In genomic region chr15:90552929-90553211, GRCh38 we compare ENCODE assay signal across 11 cellular contexts. TPM values are rescaled to one million over a fixed set of nuclear protein-coding genes. Genes with fewer than 3 reads are reported as not detected.
DNase-seq lines count a peak whose midpoint lies in the region; ATAC-seq and TF ChIP-seq lines count a peak whose summit lies in the region.
"Had no signal": no experiment of that assay in that cellular context is flagged by ENCODE, and none has a peak within 500 bp of the region (broad histone marks: within the 10 kb centered on the region; RNA-seq: fewer than 3 reads in every experiment).

No MANE protein-coding gene starts in this region.

- no peaks in the 10 kb centered on the region for H3K36me3 ChIP-seq in adrenal gland (replicated peaks in 1 of 2)
- no peaks in the 10 kb centered on the region for H3K36me3 ChIP-seq in skeletal muscle tissue (ENCODE audit: control insufficient read depth in 3 of 3, insufficient read depth in 3 of 3, low read length in 3 of 3)

- H3K9me3 ChIP-seq in AG04450 (ENCODE audit: control insufficient read depth, insufficient read depth, low read length) (no peaks in the 10 kb centered on the region), adrenal gland (replicated peaks in 1 of 3) (no peaks in the 10 kb centered on the region), skeletal muscle tissue (ENCODE audit: control insufficient read depth in 3 of 3, low read length in 3 of 3) (no peaks in the 10 kb centered on the region)

- ATAC-seq in foreskin keratinocyte = no peak
- ATAC-seq: GM23338, T-cell had no signal

- H3K4me1 ChIP-seq in adrenal gland (replicated peaks in 1 of 2) = peaks cover 28 to 68% of the 10 kb centered on the region in 2 donors
- H3K4me1 ChIP-seq in skeletal muscle tissue (ENCODE audit: control insufficient read depth in 3 of 3, insufficient read depth in 3 of 3, low read length in 3 of 3) = peaks cover 29 to 39% (median 37%) of the 10 kb centered on the region in 3 donors
- no peaks in the 10 kb centered on the region for H3K4me1 ChIP-seq in foreskin keratinocyte

- TF ChIP-seq POLR2A in adrenal gland (IDR thresholded peaks at IDR 0.05) = peak in 1 of 2 donors; percentile 17

- TF ChIP-seq CTCF in AG04450 (IDR thresholded peaks at IDR 0.05; ENCODE audit: low read depth, low read length) = no peak
- no peak for TF ChIP-seq CTCF in adrenal gland (IDR thresholded peaks at IDR 0.05)
- TF ChIP-seq CTCF in foreskin keratinocyte (conservative IDR thresholded peaks at IDR 0.05) = no peak

- CTCF ChIA-PET in AG04450 (lab: Charles Lee) = interaction anchor here (0.9 kb wide), 1 partner anchor 7 kb away, joined by 3 read pairs; no protein-coding TSS in a partner anchor

- intact Hi-C loops in adrenal gland (cut with DNase I) = no loop called here

- H3K9ac ChIP-seq in skeletal muscle tissue (ENCODE audit: low read depth in 1 of 3, low read length in 3 of 3) = peak overlapping the region; percentile 1 to 16 (median 5)

- no peak for DNase-seq in AG04450 (ENCODE audit: low read depth, low spot score)
- peak in 5 of 7 donors; percentile 56 to 82 (median 58) for DNase-seq in adrenal gland
- DNase-seq in AG20443 (ENCODE audit: low spot score) = no peak
- no peak for DNase-seq in NK-92 (lab: John Stamatoyannopoulos, UW; ENCODE audit: unreplicated experiment)
- no peak for DNase-seq in stimulated activated CD4-positive, alpha-beta T cell treated with anti-CD3 and anti-CD28 coated beads, Interleukin-15, amount 100 ng/mL, for 24 hours
- DNase-seq in foreskin keratinocyte = no peak
- DNase-seq: activated CD4-positive, alpha-beta T cell treated with anti-CD3 and anti-CD28 coated beads for 1 hour; T-cell had no signal

- POLR2A ChIA-PET in AG04450 (lab: Yijun Ruan, JAX) = interaction anchor here (1.0 kb wide), 1 partner anchor 23 kb away, joined by 4 read pairs; the partner anchor contains the start of gene CRTC3

- H3K27ac ChIP-seq in AG04450 (ENCODE audit: low read depth, low read length) (peak overlapping the region; percentile 97), adrenal gland (peak overlapping the region; percentile 55 to 89 (median 81)), layer of hippocampus (ENCODE audit: low read depth, low read length) (peak overlapping the region; percentile 78), skeletal muscle tissue (ENCODE audit: low read depth, low read length) (peak overlapping the region; percentile 62), foreskin keratinocyte (no peak overlapping the region)

- WGBS in adrenal gland, 4 donors = 26 to 30% (median 29%) methylated on average over 1 of the region's 1 CpG

- H3K27me3 ChIP-seq in AG04450 (ENCODE audit: control insufficient read depth, insufficient read depth, low read length) = no peaks in the 10 kb centered on the region
- H3K27me3 ChIP-seq in adrenal gland = no peaks in the 10 kb centered on the region
- H3K27me3 ChIP-seq in layer of hippocampus (ENCODE audit: control insufficient read depth, insufficient read depth, low read length) = no peaks in the 10 kb centered on the region
- H3K27me3 ChIP-seq in skeletal muscle tissue (ENCODE audit: control insufficient read depth in 3 of 3, insufficient read depth in 3 of 3, low read length in 3 of 3) = no peaks in the 10 kb centered on the region
- H3K27me3 ChIP-seq in foreskin keratinocyte = no peaks in the 10 kb centered on the region

- no peak overlapping the region for H3K4me3 ChIP-seq in AG04450 (ENCODE audit: low read depth, low read length)
- peak overlapping the region in 1 of 4 donors; percentile 7 for H3K4me3 ChIP-seq in adrenal gland
- no peak overlapping the region for H3K4me3 ChIP-seq in skeletal muscle tissue (ENCODE audit: low read length in 3 of 3)
- H3K4me3 ChIP-seq: GM23338 had no signal

RNA-seq across cellular contexts. Expression of gene CRTC3, which starts 23.1 kb away (rescaled TPM):
- polyA plus RNA-seq in AG04450 (2011; rRNA removed) = 21.9 and 23.1 TPM in 2 replicates
- polyA minus RNA-seq in AG04450 (2011; rRNA and poly(A)+ RNA removed) = 29.7 and 31.5 TPM in 2 replicates
- 10 to 100 TPM; 24.1 to 46.7 (median 37.3) TPM for total RNA-seq in adrenal gland
- 10 to 100 TPM; 11.5 to 20.9 (median 19.7) TPM for polyA plus RNA-seq in adrenal gland
- 23.0 TPM for total RNA-seq in skeletal muscle tissue
- total RNA-seq in foreskin keratinocyte = 12.4 and 12.5 TPM in 2 replicates
- 4.7 and 5.5 TPM in 2 replicates for polyA plus RNA-seq in foreskin keratinocyte

Comparison
In these comparisons a context has a peak if more than half of its experiments do, and no peak if none do; other contexts are left out.
1. DNase-seq: peak in adrenal gland (5 of 7); none in AG04450 (single experiment), AG20443 (single experiment), NK-92 (single experiment), stimulated activated CD4-positive, alpha-beta T cell treated with anti-CD3 and anti-CD28 coated beads, Interleukin-15, amount 100 ng/mL, for 24 hours (single experiment) and foreskin keratinocyte (0 of 2).